In the genomic region with DNA sequence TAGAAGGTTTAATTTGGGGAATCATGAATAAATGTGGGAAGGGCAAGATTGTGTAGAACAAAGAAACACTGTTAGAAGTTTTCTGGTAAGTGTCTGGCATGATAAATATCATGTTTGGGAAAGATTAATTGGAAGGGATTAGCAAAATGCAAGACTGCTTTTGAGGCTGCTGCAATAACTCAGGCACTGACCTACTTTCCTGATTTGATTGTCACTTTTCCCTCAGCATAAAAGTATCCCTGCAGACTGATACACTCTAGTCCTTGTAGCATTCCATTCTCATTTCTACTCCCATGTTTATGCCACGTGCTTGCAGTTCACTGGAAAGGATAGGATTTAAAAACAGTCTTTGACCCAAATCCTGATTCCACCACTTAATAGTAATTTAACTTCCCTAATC, we compare ENCODE assay signal across 16 cellular contexts.
"Had no signal": no experiment of that assay in that cellular context is flagged by ENCODE, and none has a peak within 500 bp of the region (broad histone marks: within the 10 kb centered on the region; RNA-seq: fewer than 3 reads in every experiment).

No MANE protein-coding gene starts in this region.

- H3K36me3 ChIP-seq: upper lobe of right lung had no signal

- ATAC-seq: body of pancreas, natural killer cell, upper lobe of right lung had no signal

- H3K27me3 ChIP-seq: body of pancreas, upper lobe of right lung had no signal

- H3K4me1 ChIP-seq: body of pancreas, upper lobe of right lung had no signal

- H3K9me3 ChIP-seq: body of pancreas, upper lobe of right lung had no signal

- H3K27ac ChIP-seq: body of pancreas, upper lobe of right lung had no signal

- DNase-seq: activated CD4-positive, alpha-beta T cell treated with anti-CD3 and anti-CD28 coated beads, Interleukin-2, amount 10 ng/mL, durations not matched to agents 7 days and 5 days; activated CD4-positive, CD25-positive, alpha-beta regulatory T cell; activated naive CD4-positive, alpha-beta T cell treated with anti-CD3 and anti-CD28 coated beads, Interleukin-2, amount 10 ng/mL, durations not matched to agents 7 days and 5 days; activated T-cell treated with anti-CD3 and anti-CD28 coated beads for 4 hours; body of pancreas; effector memory CD4-positive, alpha-beta T cell; hypothalamus; natural killer cell; nucleus accumbens; stimulated activated CD4-positive, alpha-beta T cell treated with anti-CD3 and anti-CD28 coated beads, Interleukin-15, amount 100 ng/mL, for 24 hours; stimulated activated CD4-positive, alpha-beta T cell treated with anti-CD3 and anti-CD28 coated beads, Interleukin-4, amount 100 ng/mL, for 24 hours; upper lobe of right lung had no signal

- H3K4me1 Mint-ChIP-seq: activated CD4-positive, alpha-beta T cell treated with anti-CD3 and anti-CD28 coated beads, Interleukin-2, amount 10 ng/mL, durations not matched to agents 7 days and 5 days; activated naive CD4-positive, alpha-beta T cell treated with anti-CD3 and anti-CD28 coated beads, Interleukin-2, amount 10 ng/mL, durations not matched to agents 7 days and 5 days; natural killer cell had no signal

- H3K27ac Mint-ChIP-seq: activated CD4-positive, alpha-beta T cell treated with anti-CD3 and anti-CD28 coated beads, Interleukin-2, amount 10 ng/mL, durations not matched to agents 7 days and 5 days; activated naive CD4-positive, alpha-beta T cell treated with anti-CD3 and anti-CD28 coated beads, Interleukin-2, amount 10 ng/mL, durations not matched to agents 7 days and 5 days; activated T-helper 2 cell treated with anti-CD3 and anti-CD28 coated beads, Interferon-gamma antibody, Interleukin-2, Interleukin-4, amounts not matched to agents 10 μg/mL and 5 μg/mL and 100 μg/mL, durations not matched to agents 14 hours and 24 hours and 36 hours; natural killer cell; progenitor cell of endocrine pancreas; stimulated activated naive CD8-positive, alpha-beta T cell treated with anti-CD3 and anti-CD28 coated beads, Interleukin-15, Interleukin-2, amounts not matched to agents 100 ng/mL and 50 ng/mL, for 24 hours; T-helper 1 cell treated with Interleukin-12 subunit alpha and Interleukin-12 subunit beta and Interleukin-4 antibody, amounts not matched to agents 30 μg/mL and 1 μg/mL, for 36 hours had no signal

- H3K4me3 ChIP-seq: body of pancreas, upper lobe of right lung had no signal

- H3K4me3 Mint-ChIP-seq: activated CD4-positive, alpha-beta T cell treated with anti-CD3 and anti-CD28 coated beads, Interleukin-2, amount 10 ng/mL, durations not matched to agents 7 days and 5 days; activated naive CD4-positive, alpha-beta T cell treated with anti-CD3 and anti-CD28 coated beads, Interleukin-2, amount 10 ng/mL, durations not matched to agents 7 days and 5 days; natural killer cell; stimulated activated naive CD8-positive, alpha-beta T cell treated with anti-CD3 and anti-CD28 coated beads, Interleukin-15, Interleukin-2, amounts not matched to agents 100 ng/mL and 50 ng/mL, for 24 hours; T-helper 1 cell treated with Interleukin-12 subunit alpha and Interleukin-12 subunit beta and Interleukin-4 antibody, amounts not matched to agents 30 μg/mL and 1 μg/mL, for 36 hours had no signal

- H3K9me3 Mint-ChIP-seq: activated CD4-positive, alpha-beta T cell treated with anti-CD3 and anti-CD28 coated beads, Interleukin-2, amount 10 ng/mL, durations not matched to agents 7 days and 5 days; activated naive CD4-positive, alpha-beta T cell treated with anti-CD3 and anti-CD28 coated beads, Interleukin-2, amount 10 ng/mL, durations not matched to agents 7 days and 5 days; activated T-helper 2 cell treated with anti-CD3 and anti-CD28 coated beads, Interferon-gamma antibody, Interleukin-2, Interleukin-4, amounts not matched to agents 10 μg/mL and 5 μg/mL and 100 μg/mL, durations not matched to agents 14 hours and 24 hours and 36 hours; stimulated activated naive CD8-positive, alpha-beta T cell treated with anti-CD3 and anti-CD28 coated beads, Interleukin-15, Interleukin-2, amounts not matched to agents 100 ng/mL and 50 ng/mL, for 24 hours; T-helper 1 cell treated with Interleukin-12 subunit alpha and Interleukin-12 subunit beta and Interleukin-4 antibody, amounts not matched to agents 30 μg/mL and 1 μg/mL, for 36 hours had no signal

- H3K36me3 Mint-ChIP-seq: activated naive CD4-positive, alpha-beta T cell treated with anti-CD3 and anti-CD28 coated beads, Interleukin-2, amount 10 ng/mL, durations not matched to agents 7 days and 5 days; natural killer cell had no signal

- H3K27me3 Mint-ChIP-seq: activated CD4-positive, alpha-beta T cell treated with anti-CD3 and anti-CD28 coated beads, Interleukin-2, amount 10 ng/mL, durations not matched to agents 7 days and 5 days; activated naive CD4-positive, alpha-beta T cell treated with anti-CD3 and anti-CD28 coated beads, Interleukin-2, amount 10 ng/mL, durations not matched to agents 7 days and 5 days; progenitor cell of endocrine pancreas; stimulated activated naive CD8-positive, alpha-beta T cell treated with anti-CD3 and anti-CD28 coated beads, Interleukin-15, Interleukin-2, amounts not matched to agents 100 ng/mL and 50 ng/mL, for 24 hours had no signal
